ENCODE assay signal across 30 cellular contexts in the genomic region with DNA sequence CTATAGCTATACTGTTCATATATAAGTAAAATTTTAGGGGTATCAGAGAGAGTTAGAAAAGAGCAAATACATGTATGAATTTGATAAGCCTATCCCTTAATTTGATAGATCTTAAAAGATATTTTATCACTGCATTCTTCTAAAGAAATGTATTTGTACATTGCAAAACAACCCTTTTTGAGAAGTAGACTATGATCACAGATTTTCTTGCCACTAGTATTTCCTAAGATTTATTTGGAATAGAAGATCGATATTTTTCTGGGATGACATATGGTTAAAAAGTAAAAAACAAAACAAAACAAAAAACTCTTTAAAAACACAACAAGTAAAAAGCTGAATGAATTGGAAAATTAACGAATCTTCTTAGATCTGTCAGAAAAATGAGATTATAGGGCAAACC.
"Had no signal": no experiment of that assay in that cellular context is flagged by ENCODE, and none has a peak within 500 bp of the region (broad histone marks: within the 10 kb centered on the region; RNA-seq: fewer than 3 reads in every experiment).

No MANE protein-coding gene starts in this region.

- H3K4me1 ChIP-seq: neural progenitor cell, upper lobe of right lung had no signal

- H3K9me3 Mint-ChIP-seq: natural killer cell had no signal

- H3K27me3 Mint-ChIP-seq: naive B cell; progenitor cell of endocrine pancreas; stimulated activated naive CD8-positive, alpha-beta T cell treated with anti-CD3 and anti-CD28 coated beads, Interleukin-15, Interleukin-2, amounts not matched to agents 100 ng/mL and 50 ng/mL, for 24 hours had no signal

- H3K36me3 ChIP-seq: heart right ventricle, left lung, neural progenitor cell, neutrophil, sigmoid colon, thoracic aorta, tibial artery, upper lobe of right lung had no signal

- H3K4me3 ChIP-seq: heart right ventricle, hepatocyte, left lung, lung, neural progenitor cell, sigmoid colon, spleen, suprapubic skin, thoracic aorta, tibial artery, upper lobe of right lung had no signal

- H3K4me2 ChIP-seq: hepatocyte, neural progenitor cell had no signal

- H2AFZ ChIP-seq: hepatocyte, neural progenitor cell had no signal

- H3K4me3 Mint-ChIP-seq: mesothelial cell of epicardium; naive B cell; natural killer cell; nephron progenitor cell; neural progenitor cell; stimulated activated effector memory CD8-positive, alpha-beta T cell treated with anti-CD3 and anti-CD28 coated beads, Interleukin-12 subunit alpha, Interleukin-12 subunit beta, amount 100 ng/mL, for 72 hours; stimulated activated naive CD8-positive, alpha-beta T cell treated with anti-CD3 and anti-CD28 coated beads, Interleukin-15, Interleukin-2, amounts not matched to agents 100 ng/mL and 50 ng/mL, for 24 hours had no signal

- H3K9ac ChIP-seq: neural progenitor cell had no signal

- FAIRE-seq: keratinocyte, urothelium cell line had no signal

- H3K27ac ChIP-seq: heart right ventricle, hepatocyte, left lung, neural progenitor cell, sigmoid colon, spleen, suprapubic skin, thoracic aorta, tibial artery, upper lobe of right lung had no signal

- H3K9me3 ChIP-seq: heart right ventricle, left lung, neutrophil, sigmoid colon, spleen, suprapubic skin, thoracic aorta, tibial artery, upper lobe of right lung had no signal

- DNase-seq: heart right ventricle; kidney glomerular epithelial cell; left cardiac atrium; left lung; mesendoderm; naive B cell; natural killer cell; nephron progenitor cell; occipital lobe; right cardiac atrium; sigmoid colon; small intestine; spleen; stimulated activated CD4-positive, alpha-beta T cell treated with anti-CD3 and anti-CD28 coated beads, Interleukin-4, amount 100 ng/mL, for 24 hours; stimulated activated naive CD4-positive, alpha-beta T cell; tibial artery; trophoblast cell; upper lobe of right lung had no signal

- H3K27me3 ChIP-seq: heart right ventricle, hepatocyte, left lung, neural progenitor cell, neutrophil, sigmoid colon, spleen, suprapubic skin, tibial artery, upper lobe of right lung had no signal

- ATAC-seq: heart right ventricle; left cardiac atrium; left lung; natural killer cell; right cardiac atrium; stimulated activated effector memory CD8-positive, alpha-beta T cell treated with anti-CD3 and anti-CD28 coated beads, Interleukin-12 subunit alpha, Interleukin-12 subunit beta, amount 100 ng/mL, for 72 hours; upper lobe of right lung had no signal

- H3K27ac Mint-ChIP-seq: mesothelial cell of epicardium; natural killer cell; nephron progenitor cell; neural progenitor cell; progenitor cell of endocrine pancreas; stimulated activated effector memory CD8-positive, alpha-beta T cell treated with anti-CD3 and anti-CD28 coated beads, Interleukin-12 subunit alpha, Interleukin-12 subunit beta, amount 100 ng/mL, for 72 hours; stimulated activated naive CD8-positive, alpha-beta T cell treated with anti-CD3 and anti-CD28 coated beads, Interleukin-15, Interleukin-2, amounts not matched to agents 100 ng/mL and 50 ng/mL, for 24 hours had no signal

- H3K4me1 Mint-ChIP-seq: mesothelial cell of epicardium, nephron progenitor cell, neural progenitor cell had no signal
